1 cellular context compared by ENCODE assay signal in the genomic region with DNA sequence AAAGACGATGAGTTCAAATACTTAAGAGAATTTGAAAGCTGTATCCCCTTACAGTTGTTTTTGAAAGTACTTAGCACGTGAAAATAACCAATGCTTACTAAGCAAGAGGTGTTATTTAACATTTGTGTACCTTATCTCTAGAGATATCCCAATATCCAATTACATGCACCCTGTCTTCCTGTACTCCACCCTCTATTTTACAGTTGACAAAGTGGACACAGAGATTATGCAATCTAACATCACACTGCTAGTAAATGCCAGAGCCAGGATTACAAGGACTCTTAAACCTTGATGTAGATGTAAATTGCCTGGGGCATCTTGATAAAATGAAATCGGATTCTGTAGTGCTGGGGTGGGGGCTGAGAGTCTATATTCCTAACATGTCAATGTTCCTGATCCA.
TF ChIP-seq lines count a peak whose summit lies in the region.

No MANE protein-coding gene starts in this region.

TF ChIP-seq in K562, 482 proteins besides CTCF, POLR2A, EP300 and RAD21 (continued from another document and continues in another):
- TF ChIP-seq ZNF318 (IDR thresholded peaks at IDR 0.05; ENCODE audit: borderline replicate concordance in 1 of 2, low read depth in 1 of 2) (no peak), CEBPG (CRISPR knock-in tag; IDR thresholded peaks at IDR 0.05) (peak; percentile 43; the same call in 1 of the 2 replicates), CEBPG (tag; conservative IDR thresholded peaks at IDR 0.05 in 1 of 2, IDR thresholded peaks at IDR 0.05 in 1 of 2) (peak; percentile 73 to 91), BACH1 (tag; IDR thresholded peaks at IDR 0.05) (no peak), CREB1 (IDR thresholded peaks at IDR 0.05) (no peak), CREB1 (CRISPR knock-in tag; IDR thresholded peaks at IDR 0.05) (no peak), IRF9 (tag; IDR thresholded peaks at IDR 0.05) (peak; percentile 64), FOXP1 (CRISPR knock-in tag; IDR thresholded peaks at IDR 0.05) (no peak), UBTF (IDR thresholded peaks at IDR 0.05; ENCODE audit: borderline replicate concordance in 1 of 2, low read depth in 2 of 2, low read length in 2 of 2) (no peak), CREM (IDR thresholded peaks at IDR 0.05; ENCODE audit: low read depth) (no peak), DIDO1 (tag; IDR thresholded peaks at IDR 0.05; ENCODE audit: low read depth) (no peak), MTF1 (CRISPR knock-in tag; IDR thresholded peaks at IDR 0.05; ENCODE audit: borderline replicate concordance) (no peak), ETV6 (IDR thresholded peaks at IDR 0.05; ENCODE audit: borderline replicate concordance in 1 of 2, low read depth in 2 of 2, low read length in 1 of 2) (no peak), ETV6 (CRISPR knock-in tag; IDR thresholded peaks at IDR 0.05; ENCODE audit: borderline replicate concordance) (no peak), ZBTB1 (CRISPR knock-in tag; IDR thresholded peaks at IDR 0.05; ENCODE audit: borderline replicate concordance, low read depth) (no peak), ZNF184 (CRISPR knock-in tag; IDR thresholded peaks at IDR 0.05) (no peak), ARID1B (IDR thresholded peaks at IDR 0.05) (peak; percentile 44; the same call in 1 of the 2 replicates), KAT8 (IDR thresholded peaks at IDR 0.05; ENCODE audit: low read depth) (no peak), ID3 (CRISPR knock-in tag; IDR thresholded peaks at IDR 0.05) (no peak), ID3 (tag; IDR thresholded peaks at IDR 0.05) (no peak), CTCFL (IDR thresholded peaks at IDR 0.05; ENCODE audit: borderline replicate concordance, insufficient read depth, low read depth, low read length, poor library complexity, severe bottlenecking) (no peak), ZNF696 (CRISPR knock-in tag; conservative IDR thresholded peaks at IDR 0.05) (no peak), SMC3 (conservative IDR thresholded peaks at IDR 0.05; ENCODE audit: insufficient read depth, low read depth, low read length) (no peak), CEBPZ (IDR thresholded peaks at IDR 0.05; ENCODE audit: borderline replicate concordance, low read depth, low read length) (no peak), LEF1 (IDR thresholded peaks at IDR 0.05) (no peak), NCOA4 (IDR thresholded peaks at IDR 0.05; ENCODE audit: partially characterized antibody) (no peak), ZNF174 (CRISPR knock-in tag; IDR thresholded peaks at IDR 0.05) (no peak), FOXJ2 (tag; IDR thresholded peaks at IDR 0.05) (no peak), ARNT (IDR thresholded peaks at IDR 0.05) (no peak), NCOA6 (IDR thresholded peaks at IDR 0.05) (no peak), ZNF551 (CRISPR knock-in tag; IDR thresholded peaks at IDR 0.05) (no peak)
- TF ChIP-seq, protein P1, sequence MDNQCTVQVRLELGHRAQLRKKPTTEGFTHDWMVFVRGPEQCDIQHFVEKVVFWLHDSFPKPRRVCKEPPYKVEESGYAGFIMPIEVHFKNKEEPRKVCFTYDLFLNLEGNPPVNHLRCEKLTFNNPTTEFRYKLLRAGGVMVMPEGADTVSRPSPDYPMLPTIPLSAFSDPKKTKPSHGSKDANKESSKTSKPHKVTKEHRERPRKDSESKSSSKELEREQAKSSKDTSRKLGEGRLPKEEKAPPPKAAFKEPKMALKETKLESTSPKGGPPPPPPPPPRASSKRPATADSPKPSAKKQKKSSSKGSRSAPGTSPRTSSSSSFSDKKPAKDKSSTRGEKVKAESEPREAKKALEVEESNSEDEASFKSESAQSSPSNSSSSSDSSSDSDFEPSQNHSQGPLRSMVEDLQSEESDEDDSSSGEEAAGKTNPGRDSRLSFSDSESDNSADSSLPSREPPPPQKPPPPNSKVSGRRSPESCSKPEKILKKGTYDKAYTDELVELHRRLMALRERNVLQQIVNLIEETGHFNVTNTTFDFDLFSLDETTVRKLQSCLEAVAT (IDR thresholded peaks at IDR 0.05) = no peak
- TF ChIP-seq, protein P2, sequence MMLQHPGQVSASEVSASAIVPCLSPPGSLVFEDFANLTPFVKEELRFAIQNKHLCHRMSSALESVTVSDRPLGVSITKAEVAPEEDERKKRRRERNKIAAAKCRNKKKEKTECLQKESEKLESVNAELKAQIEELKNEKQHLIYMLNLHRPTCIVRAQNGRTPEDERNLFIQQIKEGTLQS (IDR thresholded peaks at IDR 0.05) = peak; percentile 64
- TF ChIP-seq, protein P2 (CRISPR knock-in tag; conservative IDR thresholded peaks at IDR 0.05) = no peak
- TF ChIP-seq, protein P3, sequence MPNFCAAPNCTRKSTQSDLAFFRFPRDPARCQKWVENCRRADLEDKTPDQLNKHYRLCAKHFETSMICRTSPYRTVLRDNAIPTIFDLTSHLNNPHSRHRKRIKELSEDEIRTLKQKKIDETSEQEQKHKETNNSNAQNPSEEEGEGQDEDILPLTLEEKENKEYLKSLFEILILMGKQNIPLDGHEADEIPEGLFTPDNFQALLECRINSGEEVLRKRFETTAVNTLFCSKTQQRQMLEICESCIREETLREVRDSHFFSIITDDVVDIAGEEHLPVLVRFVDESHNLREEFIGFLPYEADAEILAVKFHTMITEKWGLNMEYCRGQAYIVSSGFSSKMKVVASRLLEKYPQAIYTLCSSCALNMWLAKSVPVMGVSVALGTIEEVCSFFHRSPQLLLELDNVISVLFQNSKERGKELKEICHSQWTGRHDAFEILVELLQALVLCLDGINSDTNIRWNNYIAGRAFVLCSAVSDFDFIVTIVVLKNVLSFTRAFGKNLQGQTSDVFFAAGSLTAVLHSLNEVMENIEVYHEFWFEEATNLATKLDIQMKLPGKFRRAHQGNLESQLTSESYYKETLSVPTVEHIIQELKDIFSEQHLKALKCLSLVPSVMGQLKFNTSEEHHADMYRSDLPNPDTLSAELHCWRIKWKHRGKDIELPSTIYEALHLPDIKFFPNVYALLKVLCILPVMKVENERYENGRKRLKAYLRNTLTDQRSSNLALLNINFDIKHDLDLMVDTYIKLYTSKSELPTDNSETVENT (CRISPR knock-in tag; IDR thresholded peaks at IDR 0.05) = no peak
